20 cellular contexts compared by ENCODE assay signal in the genomic region with DNA sequence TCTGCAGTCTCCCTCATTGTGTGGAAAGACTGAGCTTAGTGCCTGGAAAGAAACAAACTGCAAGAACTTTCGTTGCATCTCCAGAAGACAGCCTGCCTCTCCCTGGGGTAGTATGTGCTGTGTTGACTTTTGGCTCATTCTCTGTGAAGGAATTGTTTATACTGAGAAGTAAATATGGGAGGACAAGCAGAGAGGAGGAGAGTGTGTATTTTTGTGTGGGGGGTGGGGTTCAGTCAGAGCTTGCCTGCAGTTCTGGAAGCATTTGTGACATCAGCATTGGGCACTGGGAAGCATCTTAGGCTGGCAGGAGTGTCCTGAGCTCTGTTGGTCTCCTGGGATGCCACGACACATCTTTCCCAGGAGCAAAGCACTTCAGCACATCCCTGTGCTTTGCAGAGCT.
DNase-seq lines count a peak whose midpoint lies in the region; ATAC-seq, FAIRE-seq and TF ChIP-seq lines count a peak whose summit lies in the region.
"Had no signal": no experiment of that assay in that cellular context is flagged by ENCODE, and none has a peak within 500 bp of the region (broad histone marks: within the 10 kb centered on the region; RNA-seq: fewer than 3 reads in every experiment).

No MANE protein-coding gene starts in this region.

- ATAC-seq in CD8-positive, alpha-beta T cell: no peak
- no peak for ATAC-seq in GM19455 (IDR thresholded peaks at IDR 0.05; ENCODE audit: unreplicated experiment)
- ATAC-seq: HCT116 had no signal

- 80% methylated on average over 1 of the region's 2 CpGs; no CpG with 5 or more reads in 1 of the 2 experiments for WGBS in H1 (ENCODE audit: extremely low coverage in 1 of 2, insufficient coverage in 1 of 2, insufficient read length in 1 of 2, insufficient replicate concordance in 2 of 2, low coverage in 1 of 2, low lambda C conversion rate in 2 of 2, missing lambda C conversion rate in 1 of 2), 2 experiments
- WGBS in mesendoderm (ENCODE audit: extremely low coverage, insufficient coverage, low lambda C conversion rate): no CpG with 5 or more reads among the region's 2 CpGs

- TF ChIP-seq POLR2A in H1 (IDR thresholded peaks at IDR 0.05; ENCODE audit: control extremely low read depth in 1 of 2, low read depth in 2 of 2, low read length in 2 of 2): no peak

- no peak overlapping the region for H3K27ac ChIP-seq in BLaER1 treated with 17β-estradiol and CSF1 and Interleukin-3, amounts not matched to agents 10 nM and 100 nM
- H3K27ac ChIP-seq in H1 (ENCODE audit: low read depth, low read length): no peak overlapping the region
- H3K27ac ChIP-seq in mesendoderm (ENCODE audit: low read depth, low read length): no peak overlapping the region
- H3K27ac ChIP-seq in CD8-positive, alpha-beta T cell (ENCODE audit: low read depth, low read length): no peak overlapping the region
- H3K27ac ChIP-seq: HL-60 had no signal

- no peak overlapping the region for H3K27ac Mint-ChIP-seq in CD8-positive, alpha-beta T cell
- no peak overlapping the region for H3K27ac Mint-ChIP-seq in endothelial cell (ENCODE audit: unreplicated experiment)
- H3K27ac Mint-ChIP-seq: CD14-positive monocyte, HFFc6, IgD-negative memory B cell had no signal

- no peaks in the 10 kb centered on the region for H3K27me3 Mint-ChIP-seq in CD8-positive, alpha-beta T cell (ENCODE audit: low read depth)
- H3K27me3 Mint-ChIP-seq in endothelial cell (ENCODE audit: unreplicated experiment): no peaks in the 10 kb centered on the region
- H3K27me3 Mint-ChIP-seq: CD4-positive, alpha-beta memory T cell had no signal

- no peak overlapping the region for H2BK5ac ChIP-seq in H1 (ENCODE audit: low read depth, low read length)
- H2BK5ac ChIP-seq in mesendoderm (ENCODE audit: low read length): no peak overlapping the region

- H3K9me3 ChIP-seq in BLaER1 treated with 17β-estradiol and CSF1 and Interleukin-3, amounts not matched to agents 10 nM and 100 nM (replicated peaks in 1 of 11): peaks cover 0 to 20% (median 9%) of the 10 kb centered on the region in 11 experiments; a peak in 11 of 22 replicates
- no peaks in the 10 kb centered on the region for H3K9me3 ChIP-seq in H1 (ENCODE audit: insufficient read depth in 2 of 2, low read depth in 1 of 2, low read length in 1 of 2)
- no peaks in the 10 kb centered on the region for H3K9me3 ChIP-seq in CD8-positive, alpha-beta T cell (ENCODE audit: low read length)
- H3K9me3 ChIP-seq: BE2C had no signal

- POLR2A ChIA-PET in H1 (lab: Charles Lee; ENCODE audit: partially characterized antibody): no interaction called here
- POLR2A ChIA-PET in CD8-positive, alpha-beta T cell (lab: Charles Lee): no interaction called here

- no peaks in the 10 kb centered on the region for H3K9me3 Mint-ChIP-seq in CD8-positive, alpha-beta T cell
- H3K9me3 Mint-ChIP-seq in endothelial cell (ENCODE audit: unreplicated experiment): no peaks in the 10 kb centered on the region

- TF ChIP-seq EP300 in H1 (IDR thresholded peaks at IDR 0.05; ENCODE audit: borderline replicate concordance in 1 of 2, low read depth in 2 of 2, low read length in 2 of 2): no peak

- intact Hi-C loops in CD8-positive, alpha-beta T cell (cut with DNase I, micrococcal nuclease): no loop called here

- H3K4ac ChIP-seq in H1 (replicated peaks; ENCODE audit: insufficient read length, low read depth, low read length) (no peak overlapping the region), mesendoderm (ENCODE audit: low read depth, low read length) (no peak overlapping the region)

- no peak overlapping the region for H3K9ac ChIP-seq in BLaER1 treated with 17β-estradiol and CSF1 and Interleukin-3, amounts not matched to agents 10 nM and 100 nM
- no peak overlapping the region for H3K9ac ChIP-seq in H1 (replicated peaks in 1 of 4; ENCODE audit: extremely low read depth in 1 of 4, low read depth in 3 of 4, low read length in 3 of 4)
- H3K9ac ChIP-seq in mesendoderm (ENCODE audit: low read length): no peak overlapping the region

- H3K4me2 ChIP-seq in BLaER1 treated with 17β-estradiol and CSF1 and Interleukin-3, amounts not matched to agents 10 nM and 100 nM: peak overlapping the region in 8 of 11 experiments; percentile 53 to 86 (median 80); a peak in 16 of 22 replicates
- H3K4me2 ChIP-seq in H1 (ENCODE audit: insufficient read depth in 1 of 2, low read depth in 2 of 2, low read length in 2 of 2): no peak overlapping the region
- H3K4me2 ChIP-seq in mesendoderm (ENCODE audit: low read length): no peak overlapping the region

- no peaks in the 10 kb centered on the region for H3K36me3 Mint-ChIP-seq in CD8-positive, alpha-beta T cell
- no peaks in the 10 kb centered on the region for H3K36me3 Mint-ChIP-seq in endothelial cell (ENCODE audit: low read depth, unreplicated experiment)
- H3K36me3 Mint-ChIP-seq: CD14-positive monocyte; CD4-positive, alpha-beta memory T cell had no signal

- H3K56ac ChIP-seq in H1 (replicated peaks; ENCODE audit: insufficient read length, low read depth, low read length) (no peak overlapping the region), mesendoderm (ENCODE audit: low read length) (no peak overlapping the region)

- H3K36me3 ChIP-seq in BLaER1 treated with 17β-estradiol and CSF1 and Interleukin-3, amounts not matched to agents 10 nM and 100 nM: no peaks in the 10 kb centered on the region; a peak in 1 of 22 replicates
- H3K36me3 ChIP-seq in H1 (ENCODE audit: control insufficient read depth in 2 of 4, insufficient read depth in 4 of 4, low read length in 3 of 4): no peaks in the 10 kb centered on the region
- H3K36me3 ChIP-seq in mesendoderm (ENCODE audit: control insufficient read depth, insufficient read depth, low read length): no peaks in the 10 kb centered on the region
- no peaks in the 10 kb centered on the region for H3K36me3 ChIP-seq in CD8-positive, alpha-beta T cell (ENCODE audit: insufficient read depth, low read length)
- H3K36me3 ChIP-seq: BE2C had no signal

- no peaks in the 10 kb centered on the region for H3K79me1 ChIP-seq in H1 (ENCODE audit: low read depth, low read length)
- H3K79me1 ChIP-seq in mesendoderm (ENCODE audit: low read length): no peaks in the 10 kb centered on the region

- no peak overlapping the region for H2AFZ ChIP-seq in H1 (ENCODE audit: low read length)

- H2BK15ac ChIP-seq in H1 (ENCODE audit: low read length) (no peak overlapping the region), mesendoderm (replicated peaks; ENCODE audit: low read depth) (no peak overlapping the region)

- peaks cover 2% of the 10 kb centered on the region; the same call in 1 of the 2 replicates for H3K23me2 ChIP-seq in H1 (ENCODE audit: low read depth, low read length)

- H3K23ac ChIP-seq in H1 (ENCODE audit: insufficient read length): no peak overlapping the region
- no peak overlapping the region for H3K23ac ChIP-seq in mesendoderm (ENCODE audit: low read length)

- no peak overlapping the region for H4K8ac ChIP-seq in H1 (ENCODE audit: extremely low read depth, insufficient read depth, low read length)
- no peak overlapping the region for H4K8ac ChIP-seq in mesendoderm (ENCODE audit: low read depth, low read length)

- DNase-seq in H1 (ENCODE audit: low read depth in 1 of 2, low spot score in 2 of 2) (no peak), mesendoderm (no peak), NCI-H2107 treated with DMSO at 0.1 percent for 48 hours (lab: John Stamatoyannopoulos, UW; ENCODE audit: unreplicated experiment) (no peak), endothelial cell (ENCODE audit: low spot score) (no peak)
- DNase-seq in CD8-positive, alpha-beta T cell: no peak
- DNase-seq: BE2C; Calu3; CD4-positive, alpha-beta memory T cell; DMS79 treated with DMSO at 0.1 percent for 48 hours; GF-D8; HFFc6; KBM-7 had no signal

- no peak overlapping the region for H3K4me3 Mint-ChIP-seq in CD8-positive, alpha-beta T cell
- H3K4me3 Mint-ChIP-seq in endothelial cell (ENCODE audit: unreplicated experiment): no peak overlapping the region
- H3K4me3 Mint-ChIP-seq: CD14-positive monocyte; CD4-positive, alpha-beta memory T cell; HFFc6 had no signal

- 0 out of 2 replicates have a peak overlapping the region, but pooled peaks have one; percentile 44 for H2BK12ac ChIP-seq in H1 (ENCODE audit: low read depth, low read length)

- no peak for FAIRE-seq in H1 (lab: Jason Lieb, UNC)
- FAIRE-seq: H54, HTR-8/SVneo had no signal

- no peak overlapping the region for H4K91ac ChIP-seq in H1 (replicated peaks; ENCODE audit: insufficient read length, low read length)

- CTCF ChIA-PET in H1 (lab: Charles Lee; ENCODE audit: partially characterized antibody): interaction anchor here (0.6 to 1.8 kb wide), 7 partner anchors 10 to 460 kb away, joined by 3 to 6 read pairs (median 3); no protein-coding TSS in a partner anchor
- CTCF ChIA-PET in CD8-positive, alpha-beta T cell (lab: Charles Lee): interaction anchor here (0.8 kb wide), 1 partner anchor 390 kb away, joined by 3 read pairs; no protein-coding TSS in a partner anchor

- H2BK20ac ChIP-seq in H1 (ENCODE audit: low read length): peak overlapping the region; percentile 23; the same call in 1 of the 2 replicates

- H3K27me3 ChIP-seq in BLaER1 treated with 17β-estradiol and CSF1 and Interleukin-3, amounts not matched to agents 10 nM and 100 nM: no peaks in the 10 kb centered on the region
- H3K27me3 ChIP-seq in H1 (replicated peaks in 1 of 4; ENCODE audit: control insufficient read depth in 3 of 4, extremely low read depth in 1 of 4, insufficient read depth in 3 of 4, low read length in 3 of 4): no peaks in the 10 kb centered on the region
- H3K27me3 ChIP-seq in mesendoderm (ENCODE audit: insufficient read depth, low read length, poor library complexity): no peaks in the 10 kb centered on the region
- H3K27me3 ChIP-seq in CD8-positive, alpha-beta T cell (ENCODE audit: insufficient read depth, low read length): no peaks in the 10 kb centered on the region
- H3K27me3 ChIP-seq: BE2C had no signal

- H3K18ac ChIP-seq in H1 (ENCODE audit: extremely low read depth, low read length): no peak overlapping the region
- H3K18ac ChIP-seq in mesendoderm (ENCODE audit: low read length): no peak overlapping the region

- H3K4me3 ChIP-seq in BLaER1 treated with 17β-estradiol and CSF1 and Interleukin-3, amounts not matched to agents 10 nM and 100 nM: no peak overlapping the region
- H3K4me3 ChIP-seq in H1 (ENCODE audit: extremely low read depth in 1 of 4, insufficient read depth in 2 of 4, low read depth in 3 of 4, low read length in 4 of 4) (no peak overlapping the region), mesendoderm (ENCODE audit: low read length) (no peak overlapping the region)
- no peak overlapping the region for H3K4me3 ChIP-seq in CD8-positive, alpha-beta T cell (ENCODE audit: low read depth, low read length)

- H3K4me1 Mint-ChIP-seq in CD8-positive, alpha-beta T cell (ENCODE audit: low read depth): peaks cover 1% of the 10 kb centered on the region
- H3K4me1 Mint-ChIP-seq in endothelial cell (ENCODE audit: unreplicated experiment): no peaks in the 10 kb centered on the region
- H3K4me1 Mint-ChIP-seq: CD14-positive monocyte, IgD-negative memory B cell had no signal

- H2BK120ac ChIP-seq in H1 (replicated peaks; ENCODE audit: low read depth, low read length): no peak overlapping the region
- no peak overlapping the region for H2BK120ac ChIP-seq in mesendoderm (ENCODE audit: low read depth, low read length)

- peaks cover 0 to 94% (median 64%) of the 10 kb centered on the region in 10 experiments; a peak in 16 of 20 replicates for H3K4me1 ChIP-seq in BLaER1 treated with 17β-estradiol and CSF1 and Interleukin-3, amounts not matched to agents 10 nM and 100 nM
- H3K4me1 ChIP-seq in H1 (replicated peaks in 1 of 4; ENCODE audit: control insufficient read depth in 3 of 4, insufficient read depth in 4 of 4, low read length in 3 of 4) (no peaks in the 10 kb centered on the region), mesendoderm (ENCODE audit: control insufficient read depth, low read depth, low read length) (peaks cover 5% of the 10 kb centered on the region)
- H3K4me1 ChIP-seq in CD8-positive, alpha-beta T cell (ENCODE audit: insufficient read depth, low read length): no peaks in the 10 kb centered on the region
- H3K4me1 ChIP-seq: BE2C had no signal

- no peak for TF ChIP-seq RAD21 in H1 (IDR thresholded peaks at IDR 0.05 in 1 of 2, conservative IDR thresholded peaks at IDR 0.05 in 1 of 2; ENCODE audit: low read depth in 2 of 2, low read length in 2 of 2)

- H4K5ac ChIP-seq in H1 (ENCODE audit: insufficient read length, low read depth, low read length) (no peak overlapping the region), mesendoderm (ENCODE audit: low read length) (no peak overlapping the region)

- no peak overlapping the region for H3K14ac ChIP-seq in H1 (ENCODE audit: insufficient read length)

- H3K79me2 ChIP-seq in H1 (ENCODE audit: control insufficient read depth in 1 of 2, insufficient read depth in 2 of 2, low read length in 2 of 2) (no peaks in the 10 kb centered on the region), mesendoderm (ENCODE audit: control insufficient read depth, insufficient read depth, low read length) (no peaks in the 10 kb centered on the region)

- no peak overlapping the region for H2AK5ac ChIP-seq in H1 (ENCODE audit: low read depth, low read length)
- peak overlapping the region; percentile 3 for H2AK5ac ChIP-seq in mesendoderm (ENCODE audit: low read length)

- H4K20me1 ChIP-seq in BLaER1 treated with 17β-estradiol and CSF1 and Interleukin-3, amounts not matched to agents 10 nM and 100 nM: no peaks in the 10 kb centered on the region
- no peaks in the 10 kb centered on the region for H4K20me1 ChIP-seq in H1 (replicated peaks in 1 of 2; ENCODE audit: control insufficient read depth in 1 of 2, insufficient read depth in 2 of 2, low read length in 2 of 2)

- TF ChIP-seq CTCF in H1 (IDR thresholded peaks at IDR 0.05; ENCODE audit: control extremely low read depth in 1 of 3, insufficient read depth in 1 of 3, low read depth in 1 of 3, low read length in 3 of 3) (no peak), endothelial cell (IDR thresholded peaks at IDR 0.05; ENCODE audit: unreplicated experiment) (no peak)
- TF ChIP-seq CTCF in CD8-positive, alpha-beta T cell (IDR thresholded peaks at IDR 0.05): no peak

Comparison
In these comparisons a context has a peak if more than half of its experiments do, and no peak if none do; other contexts are left out.
1. H3K4me2 ChIP-seq: peak in BLaER1 treated with 17β-estradiol and CSF1 and Interleukin-3, amounts not matched to agents 10 nM and 100 nM (8 of 11); none in H1 (0 of 2) and mesendoderm (single experiment).